In genomic region chr12:65123435-65124063, GRCh38 we compare ENCODE assay signal across 9 cellular contexts. TPM values are rescaled to one million over a fixed set of nuclear protein-coding genes. Genes with fewer than 3 reads are reported as not detected.
DNase-seq lines count a peak whose midpoint lies in the region; ATAC-seq and TF ChIP-seq lines count a peak whose summit lies in the region.
"Had no signal": no experiment of that assay in that cellular context is flagged by ENCODE, and none has a peak within 500 bp of the region (broad histone marks: within the 10 kb centered on the region; RNA-seq: fewer than 3 reads in every experiment).

No MANE protein-coding gene starts in this region.

- H3K27me3 Mint-ChIP-seq in CD14-positive monocyte (ENCODE audit: low read depth in 3 of 3) (peaks cover 36 to 39% (median 36%) of the 10 kb centered on the region in 3 donors), MCF 10A (ENCODE audit: insufficient read depth, unreplicated experiment) (peaks cover 49% of the 10 kb centered on the region)

- H3K9me3 ChIP-seq in GM23248 (ENCODE audit: low read depth), result no peaks in the 10 kb centered on the region

- CTCF ChIA-PET in MCF 10A (lab: Yijun Ruan, JAX), result interaction anchor here (0.6 to 6.9 kb wide), 24 partner anchors 12 to 1092 kb away, joined by 3 to 86 read pairs (median 4); no protein-coding TSS in a partner anchor

- H4K20me1 ChIP-seq in GM23248 (ENCODE audit: insufficient read depth), result no peaks in the 10 kb centered on the region

- intact Hi-C loops in CD14-positive monocyte (cut with micrococcal nuclease) (no loop called here), MCF 10A (cut with micrococcal nuclease) (loop anchor here (1.0 to 5.0 kb wide), 3 partner anchors 109 to 322 kb away; no protein-coding TSS in a partner anchor), posterior cingulate gyrus (cut with DNase I) (loop anchor here (1.0 to 5.0 kb wide), 2 partner anchors 232 to 321 kb away; no protein-coding TSS in a partner anchor)

- peak overlapping the region in 1 of 2 donors; percentile 57 for H3K4me3 Mint-ChIP-seq in CD14-positive monocyte
- H3K4me3 Mint-ChIP-seq in MCF 10A (ENCODE audit: unreplicated experiment), result no peak overlapping the region
- H3K4me3 Mint-ChIP-seq: IgD-negative memory B cell had no signal

- H3K27ac Mint-ChIP-seq in CD14-positive monocyte, result no peak overlapping the region
- no peak overlapping the region for H3K27ac Mint-ChIP-seq in MCF 10A (ENCODE audit: low read depth, unreplicated experiment)
- H3K27ac Mint-ChIP-seq: IgD-negative memory B cell had no signal

- H3K9ac ChIP-seq in GM23248, result no peak overlapping the region

- no peak overlapping the region for H3K4me2 ChIP-seq in GM23248 (ENCODE audit: unreplicated experiment)

- H3K4me1 ChIP-seq in GM23248 (ENCODE audit: insufficient read depth), result no peaks in the 10 kb centered on the region; the same call in 1 of the 2 replicates

- 9 to 12% methylated on average over 8 of the region's 8 CpGs for WGBS in GM23248 (ENCODE audit: low coverage in 1 of 2, low lambda C conversion rate in 2 of 2, missing lambda C conversion rate in 2 of 2), 2 experiments

- H3K4me3 ChIP-seq in GM23248, result no peak overlapping the region

- H2AFZ ChIP-seq in GM23248, result no peak overlapping the region

- H3K4me1 Mint-ChIP-seq in CD14-positive monocyte (peaks cover 14% of the 10 kb centered on the region), MCF 10A (ENCODE audit: insufficient read depth, unreplicated experiment) (no peaks in the 10 kb centered on the region)

- peaks cover 75% of the 10 kb centered on the region for H3K27me3 ChIP-seq in GM23248 (replicated peaks; ENCODE audit: insufficient read depth)

- no peak overlapping the region for H3K27ac ChIP-seq in GM23248

- no peaks in the 10 kb centered on the region for H3K36me3 ChIP-seq in GM23248 (ENCODE audit: low read depth)

- POLR2A ChIA-PET in MCF 10A (lab: Yijun Ruan, JAX), result interaction anchor here (0.6 to 0.7 kb wide), 2 partner anchors 237 to 238 kb away, joined by 3 read pairs; no protein-coding TSS in a partner anchor

- in situ Hi-C loops in GM23248 (cut with MboI), result loop anchor here (25.0 kb wide), 1 partner anchor 236 kb away; no protein-coding TSS in a partner anchor

- H3K9me3 Mint-ChIP-seq in CD14-positive monocyte (peaks cover 0 to 12% (median 8%) of the 10 kb centered on the region in 7 donors), MCF 10A (ENCODE audit: unreplicated experiment) (no peaks in the 10 kb centered on the region)
- H3K9me3 Mint-ChIP-seq: IgD-negative memory B cell had no signal

- no peaks in the 10 kb centered on the region for H3K79me2 ChIP-seq in GM23248 (ENCODE audit: insufficient read depth)

- DNase-seq in CD14-positive monocyte (ENCODE audit: low spot score) (no peak), GM23248 (peak; percentile 71), NCI-H748 (lab: John Stamatoyannopoulos, UW; ENCODE audit: unreplicated experiment) (peak; percentile 47), MCF 10A (ENCODE audit: unreplicated experiment) (peak; percentile 57), midbrain (lab: John Stamatoyannopoulos, UW) (peak; percentile 11), GM19238 (ENCODE audit: insufficient read length, low spot score) (no peak), posterior cingulate gyrus (no peak)

- peak; percentile 78 for TF ChIP-seq CTCF in CD14-positive monocyte (IDR thresholded peaks at IDR 0.05)
- peak; percentile 77 for TF ChIP-seq CTCF in MCF 10A (IDR thresholded peaks at IDR 0.05; ENCODE audit: unreplicated experiment)

- no peaks in the 10 kb centered on the region for H3K9me2 ChIP-seq in GM23248 (ENCODE audit: insufficient read depth)

- no peak for ATAC-seq in GM21447 (IDR thresholded peaks at IDR 0.05; ENCODE audit: unreplicated experiment)

- no TSS peak for BruUV-seq in MCF 10A (replicated peaks; lab: Mats Ljungman, UMichigan)

- peaks cover 0 to 3% of the 10 kb centered on the region in 2 donors for H3K36me3 Mint-ChIP-seq in CD14-positive monocyte
- H3K36me3 Mint-ChIP-seq in MCF 10A (ENCODE audit: insufficient read depth, unreplicated experiment), result no peaks in the 10 kb centered on the region
- H3K36me3 Mint-ChIP-seq: IgD-negative memory B cell had no signal

- H3F3A ChIP-seq in GM23248 (ENCODE audit: insufficient read depth), result no peaks in the 10 kb centered on the region

RNA-seq across cellular contexts. Expression of gene WIF1, which starts 2.4 kb away (rescaled TPM):
- not detected for polyA plus RNA-seq in CD14-positive monocyte
- total RNA-seq in GM23248 (2014; rRNA removed; shearing (Covaris generic)), result not detected in 2 replicates
- not detected in 2 replicates for polyA plus RNA-seq in GM23248 (2016; fragmentation: Nextera tagmentation; extraction: Ambion mirVana)
- not detected in 2 replicates for total RNA-seq in MCF 10A (2022)
- polyA plus RNA-seq: IgD-negative memory B cell had no signal

RNA-seq across cellular contexts. Expression of gene LEMD3, which starts 45.8 kb away (rescaled TPM):
- 10 to 100 TPM; 11.3 to 12.3 TPM for polyA plus RNA-seq in CD14-positive monocyte
- 17.9 and 36.3 TPM in 2 replicates for total RNA-seq in GM23248 (2014; rRNA removed; shearing (Covaris generic))
- polyA plus RNA-seq in GM23248 (2016; fragmentation: Nextera tagmentation; extraction: Ambion mirVana), result 8.4 and 8.6 TPM in 2 replicates
- total RNA-seq in MCF 10A (2022), result 21.8 and 27.7 TPM in 2 replicates

Comparison
In these comparisons a context has a peak if more than half of its experiments do, and no peak if none do; other contexts are left out.
1. DNase-seq: peak in GM23248 (single experiment), NCI-H748 (single experiment), MCF 10A (single experiment) and midbrain (single experiment); none in CD14-positive monocyte (single experiment), GM19238 (single experiment) and posterior cingulate gyrus (0 of 10).
2. intact Hi-C loops: an anchor here in MCF 10A (1.0 to 5.0 kb wide) and posterior cingulate gyrus (1.0 to 5.0 kb wide); none called in CD14-positive monocyte.